Comparison of ENCODE assay signal across 1 cellular context in genomic region chr19:21704320-21704719, GRCh38.
TF ChIP-seq lines count a peak whose summit lies in the region.

No MANE protein-coding gene starts in this region.

TF ChIP-seq in H1, 55 proteins besides CTCF, POLR2A, EP300 and RAD21 (continued from another document):
- TF ChIP-seq BCL11A (IDR thresholded peaks at IDR 0.05; ENCODE audit: low read depth in 2 of 2, low read length in 2 of 2) (peak; percentile 22 to 67), ASH2L (IDR thresholded peaks at IDR 0.05; ENCODE audit: low read length) (no peak), SP1 (IDR thresholded peaks at IDR 0.05; ENCODE audit: low read depth, low read length) (peak; percentile 72; the same call in 1 of the 2 replicates), BRCA1 (IDR thresholded peaks at IDR 0.05; ENCODE audit: low read depth, low read length) (no peak), TEAD4 (IDR thresholded peaks at IDR 0.05; ENCODE audit: low read depth, low read length) (0 out of 2 replicates have a peak, but pooled peaks have one; percentile 12), SUZ12 (IDR thresholded peaks at IDR 0.05; ENCODE audit: low read length) (no peak), SP2 (IDR thresholded peaks at IDR 0.05; ENCODE audit: low read length) (no peak), KDM4A (IDR thresholded peaks at IDR 0.05; ENCODE audit: low read depth, low read length, severe bottlenecking) (no peak), CHD7 (IDR thresholded peaks at IDR 0.05; ENCODE audit: insufficient replicate concordance, low read length) (no peak), USF2 (IDR thresholded peaks at IDR 0.05; ENCODE audit: low read length) (no peak), ATF3 (IDR thresholded peaks at IDR 0.05; ENCODE audit: insufficient read depth, low read depth, low read length) (no peak), NRF1 (IDR thresholded peaks at IDR 0.05; ENCODE audit: low read depth, low read length) (no peak), SP4 (IDR thresholded peaks at IDR 0.05; ENCODE audit: low read length) (no peak), POU5F1 (IDR thresholded peaks at IDR 0.05; ENCODE audit: low read depth, low read length) (peak; percentile 75; the same call in 1 of the 2 replicates), SIN3A (conservative IDR thresholded peaks at IDR 0.05 in 1 of 2, IDR thresholded peaks at IDR 0.05 in 1 of 2; ENCODE audit: low read depth in 1 of 2, low read length in 2 of 2) (0 out of 4 replicates have a peak, but pooled peaks have one; percentile 22), MAFK (IDR thresholded peaks at IDR 0.05; ENCODE audit: low read depth, low read length) (no peak), NANOG (IDR thresholded peaks at IDR 0.05; ENCODE audit: insufficient read depth, low read depth, low read length, poor library complexity, severe bottlenecking) (peak; percentile 75), POLR2AphosphoS5 (IDR thresholded peaks at IDR 0.05; ENCODE audit: low read depth, low read length) (no peak), SIRT6 (IDR thresholded peaks at IDR 0.05; ENCODE audit: low read length) (no peak), HDAC6 (IDR thresholded peaks at IDR 0.05; ENCODE audit: low read depth, low read length) (no peak), RXRA (IDR thresholded peaks at IDR 0.05; ENCODE audit: insufficient read depth, low read depth, low read length) (peak; percentile 85; the same call in 1 of the 2 replicates), HDAC2 (IDR thresholded peaks at IDR 0.05; ENCODE audit: borderline replicate concordance in 1 of 2, low read depth in 2 of 2, low read length in 2 of 2) (0 out of 4 replicates have a peak, but pooled peaks of 1 of the 2 experiments have one; percentile 70), JUND (IDR thresholded peaks at IDR 0.05; ENCODE audit: low read length) (no peak), TBP (IDR thresholded peaks at IDR 0.05; ENCODE audit: low read depth, low read length) (no peak), SIX5 (IDR thresholded peaks at IDR 0.05; ENCODE audit: low read depth, low read length) (no peak)
